Comparison of ENCODE assay signal across 19 cellular contexts in the genomic region with DNA sequence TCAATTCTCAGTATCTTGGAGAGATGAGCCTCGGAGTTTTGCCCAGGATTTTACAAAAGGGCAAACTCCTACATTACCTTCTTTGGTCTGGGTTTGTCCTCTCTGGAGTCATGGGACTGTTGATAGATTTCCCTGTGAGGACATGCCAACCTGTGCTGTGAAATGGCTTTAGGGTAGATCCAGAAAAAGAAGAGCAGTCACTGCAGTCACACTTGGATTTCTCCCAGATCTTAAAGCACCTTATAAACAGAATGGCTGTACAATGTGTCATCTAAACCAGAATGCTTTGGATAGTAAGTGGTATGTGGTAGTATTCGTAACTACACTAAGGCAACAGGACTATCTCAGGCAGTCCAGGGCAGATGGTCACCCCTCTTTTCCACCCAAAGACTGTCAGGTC. TPM values are rescaled to one million over a fixed set of nuclear protein-coding genes. Genes with fewer than 3 reads are reported as not detected.
DNase-seq lines count a peak whose midpoint lies in the region; ATAC-seq lines count a peak whose summit lies in the region.
"Had no signal": no experiment of that assay in that cellular context is flagged by ENCODE, and none has a peak within 500 bp of the region (broad histone marks: within the 10 kb centered on the region; RNA-seq: fewer than 3 reads in every experiment).

No MANE protein-coding gene starts in this region.

- H3K4me1 Mint-ChIP-seq in activated T-helper 17 cell treated with anti-CD3 and anti-CD28 coated beads, Interleukin-2, amount 50 U/mL, for 72 hours = peaks cover 7% of the 10 kb centered on the region
- H3K4me1 Mint-ChIP-seq in stimulated activated naive B cell treated with anti-CD40 and anti-IgM and Interleukin-4, amounts not matched to agents 10 μg/mL and 1 μg/mL and 100 μg/mL, for 72 hours = peaks cover 27 to 38% of the 10 kb centered on the region in 2 donors
- peaks cover 33% of the 10 kb centered on the region for H3K4me1 Mint-ChIP-seq in stimulated activated naive CD8-positive, alpha-beta T cell treated with anti-CD3 and anti-CD28 coated beads, Interleukin-15, amount 100 ng/mL, for 72 hours

- DNase-seq in ELR (ENCODE audit: low read depth) (peak; percentile 86), islet precursor cell (peak; percentile 45), substantia nigra (lab: John Stamatoyannopoulos, UW) (no peak), posterior cingulate gyrus (no peak), NCI-H1092 treated with DMSO at 0.1 percent for 48 hours (lab: John Stamatoyannopoulos, UW) (no peak)
- no peak for DNase-seq in stimulated activated naive B cell treated with anti-CD40 and anti-IgM and Interleukin-4, amounts not matched to agents 10 μg/mL and 1 μg/mL and 100 μg/mL, for 72 hours
- no peak for DNase-seq in stimulated activated naive CD8-positive, alpha-beta T cell treated with anti-CD3 and anti-CD28 coated beads, Interleukin-15, amount 100 ng/mL, for 72 hours
- DNase-seq: activated CD4-positive, alpha-beta T cell treated with anti-CD3 and anti-CD28 coated beads, Interleukin-2, amount 50 U/mL, for 1 hour; activated naive CD4-positive, alpha-beta T cell treated with Interleukin-2 at 50 U/mL for 16 hours; activated T-cell treated with anti-CD3 and anti-CD28 coated beads for 4 hours; effector CD4-positive, alpha-beta T cell; hippocampal formation; NCI-H1105; NCI-H69; stimulated activated CD4-positive, alpha-beta T cell treated with anti-CD3 and anti-CD28 coated beads, Interleukin-4, amount 100 ng/mL, for 24 hours had no signal

- no peaks in the 10 kb centered on the region for H3K36me3 Mint-ChIP-seq in activated T-helper 17 cell treated with anti-CD3 and anti-CD28 coated beads, Interleukin-2, amount 50 U/mL, for 72 hours (ENCODE audit: low read depth)
- H3K36me3 Mint-ChIP-seq in stimulated activated naive B cell treated with anti-CD40 and anti-IgM and Interleukin-4, amounts not matched to agents 10 μg/mL and 1 μg/mL and 100 μg/mL, for 72 hours = peaks cover 6 to 7% of the 10 kb centered on the region in 2 donors

- no peak overlapping the region for H3K4me3 Mint-ChIP-seq in activated T-helper 17 cell treated with anti-CD3 and anti-CD28 coated beads, Interleukin-2, amount 50 U/mL, for 72 hours
- H3K4me3 Mint-ChIP-seq in stimulated activated naive B cell treated with anti-CD40 and anti-IgM and Interleukin-4, amounts not matched to agents 10 μg/mL and 1 μg/mL and 100 μg/mL, for 72 hours = no peak overlapping the region
- H3K4me3 Mint-ChIP-seq in stimulated activated naive CD8-positive, alpha-beta T cell treated with anti-CD3 and anti-CD28 coated beads, Interleukin-15, amount 100 ng/mL, for 72 hours = no peak overlapping the region

- peak overlapping the region; percentile 21 for H3K27ac ChIP-seq in substantia nigra (ENCODE audit: low read depth, low read length, poor library complexity, severe bottlenecking)
- H3K27ac ChIP-seq: BLaER1 treated with 17β-estradiol and CSF1 and Interleukin-3, amounts not matched to agents 10 nM and 100 nM; thoracic aorta had no signal

- intact Hi-C loops in posterior cingulate gyrus (cut with DNase I) = no loop called here

- no peak for ATAC-seq in activated T-helper 17 cell treated with anti-CD3 and anti-CD28 coated beads, Interleukin-2, amount 50 U/mL, for 72 hours (replicated peaks)
- ATAC-seq in stimulated activated naive B cell treated with anti-CD40 and anti-IgM and Interleukin-4, amounts not matched to agents 10 μg/mL and 1 μg/mL and 100 μg/mL, for 72 hours (replicated peaks) = no peak
- ATAC-seq in stimulated activated naive CD8-positive, alpha-beta T cell treated with anti-CD3 and anti-CD28 coated beads, Interleukin-15, amount 100 ng/mL, for 72 hours = no peak
- ATAC-seq: K562 had no signal

- no peaks in the 10 kb centered on the region for H3K27me3 Mint-ChIP-seq in activated T-helper 17 cell treated with anti-CD3 and anti-CD28 coated beads, Interleukin-2, amount 50 U/mL, for 72 hours
- no peaks in the 10 kb centered on the region for H3K27me3 Mint-ChIP-seq in stimulated activated naive B cell treated with anti-CD40 and anti-IgM and Interleukin-4, amounts not matched to agents 10 μg/mL and 1 μg/mL and 100 μg/mL, for 72 hours
- no peaks in the 10 kb centered on the region for H3K27me3 Mint-ChIP-seq in stimulated activated naive CD8-positive, alpha-beta T cell treated with anti-CD3 and anti-CD28 coated beads, Interleukin-15, amount 100 ng/mL, for 72 hours

- peak overlapping the region; percentile 5 for H3K27ac Mint-ChIP-seq in activated T-helper 17 cell treated with anti-CD3 and anti-CD28 coated beads, Interleukin-2, amount 50 U/mL, for 72 hours
- no peak overlapping the region for H3K27ac Mint-ChIP-seq in stimulated activated naive B cell treated with anti-CD40 and anti-IgM and Interleukin-4, amounts not matched to agents 10 μg/mL and 1 μg/mL and 100 μg/mL, for 72 hours
- peak overlapping the region in 1 of 2 donors; percentile 77 for H3K27ac Mint-ChIP-seq in stimulated activated naive CD8-positive, alpha-beta T cell treated with anti-CD3 and anti-CD28 coated beads, Interleukin-15, amount 100 ng/mL, for 72 hours

- no peaks in the 10 kb centered on the region for H3K9me3 Mint-ChIP-seq in activated T-helper 17 cell treated with anti-CD3 and anti-CD28 coated beads, Interleukin-2, amount 50 U/mL, for 72 hours
- no peaks in the 10 kb centered on the region for H3K9me3 Mint-ChIP-seq in stimulated activated naive B cell treated with anti-CD40 and anti-IgM and Interleukin-4, amounts not matched to agents 10 μg/mL and 1 μg/mL and 100 μg/mL, for 72 hours
- no peaks in the 10 kb centered on the region for H3K9me3 Mint-ChIP-seq in stimulated activated naive CD8-positive, alpha-beta T cell treated with anti-CD3 and anti-CD28 coated beads, Interleukin-15, amount 100 ng/mL, for 72 hours

RNA-seq across cellular contexts. Expression of a gene that starts 1.9 kb away (rescaled TPM):
- total RNA-seq in activated T-helper 17 cell treated with anti-CD3 and anti-CD28 coated beads, Interleukin-2, amount 50 U/mL, for 72 hours = 10 to 100 TPM; 25.0 to 51.1 TPM

RNA-seq across cellular contexts. Expression of a gene that starts 30.1 kb away (rescaled TPM):
- total RNA-seq in activated T-helper 17 cell treated with anti-CD3 and anti-CD28 coated beads, Interleukin-2, amount 50 U/mL, for 72 hours = 1 to 10 TPM in 1 of 2 donors, under 1 TPM in 1; 0.28 to 1.3 TPM

RNA-seq across cellular contexts. Expression of a gene that starts 39.8 kb away (rescaled TPM):
- total RNA-seq in activated T-helper 17 cell treated with anti-CD3 and anti-CD28 coated beads, Interleukin-2, amount 50 U/mL, for 72 hours = 10 to 100 TPM in 1 of 2 donors, 1 to 10 TPM in 1; 9.4 to 21.0 TPM

Comparison
In these comparisons a context has a peak if more than half of its experiments do, and no peak if none do; other contexts are left out.
1. DNase-seq: peak in ELR (single experiment) and islet precursor cell (single experiment); none in substantia nigra (0 of 49), posterior cingulate gyrus (0 of 10), stimulated activated naive B cell treated with anti-CD40 and anti-IgM and Interleukin-4, amounts not matched to agents 10 μg/mL and 1 μg/mL and 100 μg/mL, for 72 hours (single experiment), stimulated activated naive CD8-positive, alpha-beta T cell treated with anti-CD3 and anti-CD28 coated beads, Interleukin-15, amount 100 ng/mL, for 72 hours (0 of 2) and NCI-H1092 treated with DMSO at 0.1 percent for 48 hours (single experiment).